In the genomic region with DNA sequence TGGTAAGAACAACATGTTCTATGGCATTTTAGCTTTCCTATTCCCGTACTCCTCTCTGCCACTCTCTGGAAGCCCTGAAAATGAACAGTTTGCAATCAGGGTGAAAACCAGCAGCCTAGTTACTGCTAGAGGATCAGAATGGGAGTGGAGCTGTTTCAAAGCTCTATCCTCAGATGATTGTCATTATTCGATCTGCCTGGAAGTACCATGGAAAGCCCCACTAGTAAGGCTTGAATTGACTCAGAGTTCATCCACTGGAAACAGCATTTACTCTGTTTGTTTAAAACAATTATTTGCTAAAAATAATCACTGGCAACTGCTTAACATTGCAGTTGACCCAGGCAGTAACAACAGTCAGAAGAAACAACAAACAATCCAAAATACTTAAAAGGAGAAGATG, we compare ENCODE assay signal across 23 cellular contexts.
DNase-seq lines count a peak whose midpoint lies in the region; ATAC-seq, FAIRE-seq and TF ChIP-seq lines count a peak whose summit lies in the region.
"Had no signal": no experiment of that assay in that cellular context is flagged by ENCODE, and none has a peak within 500 bp of the region (broad histone marks: within the 10 kb centered on the region; RNA-seq: fewer than 3 reads in every experiment).

No MANE protein-coding gene starts in this region.

- TF ChIP-seq EP300 in GM12878 (IDR thresholded peaks at IDR 0.05; ENCODE audit: borderline replicate concordance in 1 of 2, control insufficient read depth in 1 of 2, low read depth in 2 of 2, low read length in 2 of 2) = no peak

- H4K20me1 ChIP-seq in GM12878 (ENCODE audit: control insufficient read depth, insufficient read depth) = no peaks in the 10 kb centered on the region
- H4K20me1 ChIP-seq: BLaER1 treated with 17β-estradiol and CSF1 and Interleukin-3, amounts not matched to agents 10 nM and 100 nM had no signal

- no TSS peak for BruUV-seq in GM12878 (replicated peaks; lab: Mats Ljungman, UMichigan)

- no peak overlapping the region for H2AFZ ChIP-seq in GM12878 (ENCODE audit: control insufficient read depth, low read depth, low read length)

- POLR2A ChIA-PET in GM12878 (lab: Charles Lee) = no interaction called here

- H3K9ac ChIP-seq in GM12878 (ENCODE audit: control insufficient read depth, insufficient read depth, low read length) = no peak overlapping the region
- H3K9ac ChIP-seq: BLaER1 treated with 17β-estradiol and CSF1 and Interleukin-3, amounts not matched to agents 10 nM and 100 nM had no signal

- TF ChIP-seq POLR2A in GM12878 (IDR thresholded peaks at IDR 0.05; ENCODE audit: low read depth, low read length) (no peak), vagina (IDR thresholded peaks at IDR 0.05) (no peak)

- H3K4me3 ChIP-seq in GM12878 = no peak overlapping the region
- no peak overlapping the region for H3K4me3 ChIP-seq in vagina
- H3K4me3 ChIP-seq: A549; BLaER1 treated with 17β-estradiol and CSF1 and Interleukin-3, amounts not matched to agents 10 nM and 100 nM; HAP-1 had no signal

- TF ChIP-seq CTCF in GM12878 (IDR thresholded peaks at IDR 0.05 in 2 of 3, conservative IDR thresholded peaks at IDR 0.05 in 1 of 3; ENCODE audit: control insufficient read depth in 2 of 3, extremely low read depth in 1 of 3, insufficient read depth in 1 of 3, low read depth in 3 of 3, low read length in 3 of 3) = no peak
- TF ChIP-seq CTCF in vagina (IDR thresholded peaks at IDR 0.05) = no peak

- no peak for FAIRE-seq in GM12878 (lab: Jason Lieb, UNC)
- FAIRE-seq: A549, GM12892, H54 had no signal

- intact Hi-C loops in GM12878 (cut with micrococcal nuclease; ENCODE audit: unreplicated experiment) (no loop called here), vagina (cut with DNase I) (no loop called here)

- RAD21 ChIA-PET in GM12878 (lab: Charles Lee; ENCODE audit: unreplicated experiment) = no interaction called here

- H3K27ac ChIP-seq in GM12878 (ENCODE audit: control insufficient read depth, insufficient read depth) (no peak overlapping the region), vagina (no peak overlapping the region)
- H3K27ac ChIP-seq: A549; BLaER1 treated with 17β-estradiol and CSF1 and Interleukin-3, amounts not matched to agents 10 nM and 100 nM had no signal

- no peak for TF ChIP-seq RAD21 in GM12878 (IDR thresholded peaks at IDR 0.05; ENCODE audit: insufficient read depth, low read depth, low read length)

- H3K27me3 ChIP-seq in GM12878 (replicated peaks in 1 of 2; ENCODE audit: control insufficient read depth in 2 of 2, insufficient read depth in 2 of 2, low read length in 1 of 2) (no peaks in the 10 kb centered on the region), vagina (no peaks in the 10 kb centered on the region)
- H3K27me3 ChIP-seq: BE2C; BLaER1 treated with 17β-estradiol and CSF1 and Interleukin-3, amounts not matched to agents 10 nM and 100 nM had no signal

- H3K4me1 ChIP-seq in GM12878 (ENCODE audit: control insufficient read depth, insufficient read depth, low read length) (no peaks in the 10 kb centered on the region), vagina (no peaks in the 10 kb centered on the region)
- H3K4me1 ChIP-seq: A549; BLaER1 treated with 17β-estradiol and CSF1 and Interleukin-3, amounts not matched to agents 10 nM and 100 nM; HAP-1 had no signal

- CTCF ChIA-PET in GM12878 (lab: Yijun Ruan, JAX) = no interaction called here

- in situ Hi-C loops in GM12878 (cut with MboI) = no loop called here

- WGBS in GM12878 (ENCODE audit: insufficient coverage, insufficient replicate concordance, low lambda C conversion rate, missing lambda C conversion rate) = 0% methylated on average over 2 of the region's 2 CpGs

- ATAC-seq in GM18502 (IDR thresholded peaks at IDR 0.05; ENCODE audit: poor library complexity, unreplicated experiment) (peak; percentile 56), HG02610 (IDR thresholded peaks at IDR 0.05; ENCODE audit: unreplicated experiment) (peak; percentile 59), HG02885 (IDR thresholded peaks at IDR 0.05; ENCODE audit: poor library complexity, unreplicated experiment) (peak; percentile 49), GM12878 (peak; percentile 58; the same call in 2 of the 3 replicates), HG02938 (IDR thresholded peaks at IDR 0.05; ENCODE audit: unreplicated experiment) (no peak)
- ATAC-seq: A549 had no signal

- DNase-seq in GM12878 (ENCODE audit: low read depth, low spot score) (no peak), NCI-H146 treated with DMSO at 0.1 percent for 48 hours (lab: John Stamatoyannopoulos, UW; ENCODE audit: unreplicated experiment) (no peak), vagina (ENCODE audit: extremely low spot score in 2 of 2) (no peak)
- DNase-seq in activated CD4-positive, alpha-beta T cell treated with anti-CD3 and anti-CD28 coated beads for 4 hours = no peak
- DNase-seq: 8988T; ACHN; AML-193; BE2C; CD4-positive, alpha-beta T cell; CD8-positive, alpha-beta memory T cell; DMS79 treated with DMSO at 0.1 percent for 48 hours; GF-D8; GOT3; HFFc6 had no signal

- H3K9me3 ChIP-seq in GM12878 (replicated peaks; ENCODE audit: control insufficient read depth, insufficient read depth, low read length) (no peaks in the 10 kb centered on the region), vagina (no peaks in the 10 kb centered on the region)
- H3K9me3 ChIP-seq: A549; BE2C; BLaER1 treated with 17β-estradiol and CSF1 and Interleukin-3, amounts not matched to agents 10 nM and 100 nM; HAP-1 had no signal

- H3K79me2 ChIP-seq in GM12878 (ENCODE audit: control insufficient read depth, insufficient read depth, low read length) = no peaks in the 10 kb centered on the region

- H3K36me3 ChIP-seq in GM12878 (ENCODE audit: control insufficient read depth in 2 of 2, insufficient read depth in 2 of 2, low read length in 1 of 2) (no peaks in the 10 kb centered on the region), vagina (no peaks in the 10 kb centered on the region)
- H3K36me3 ChIP-seq: BE2C; BLaER1 treated with 17β-estradiol and CSF1 and Interleukin-3, amounts not matched to agents 10 nM and 100 nM; HAP-1 had no signal

- no peak overlapping the region for H3K4me2 ChIP-seq in GM12878 (ENCODE audit: control insufficient read depth, insufficient read depth)
- H3K4me2 ChIP-seq: A549; BLaER1 treated with 17β-estradiol and CSF1 and Interleukin-3, amounts not matched to agents 10 nM and 100 nM had no signal

- SMC1A ChIA-PET in GM12878 (lab: Charles Lee; ENCODE audit: uncharacterized antibody, unreplicated experiment) = interaction anchor here (0.5 kb wide), 1 partner anchor 357 kb away, joined by 3 read pairs; no protein-coding TSS in a partner anchor

TF ChIP-seq in GM12878, 131 proteins besides CTCF, POLR2A, EP300 and RAD21:
- TF ChIP-seq SMARCA5 (IDR thresholded peaks at IDR 0.05) (no peak), NR2F1 (conservative IDR thresholded peaks at IDR 0.05) (no peak), BCL11A (IDR thresholded peaks at IDR 0.05; ENCODE audit: low read depth, low read length) (no peak), HDGF (IDR thresholded peaks at IDR 0.05) (no peak), ZNF274 (IDR thresholded peaks at IDR 0.05; ENCODE audit: insufficient read depth, insufficient read length) (no peak), USF2 (IDR thresholded peaks at IDR 0.05; ENCODE audit: borderline replicate concordance, low read depth, low read length) (no peak)
